Comparison of ENCODE assay signal across 1 cellular context in the genomic region with DNA sequence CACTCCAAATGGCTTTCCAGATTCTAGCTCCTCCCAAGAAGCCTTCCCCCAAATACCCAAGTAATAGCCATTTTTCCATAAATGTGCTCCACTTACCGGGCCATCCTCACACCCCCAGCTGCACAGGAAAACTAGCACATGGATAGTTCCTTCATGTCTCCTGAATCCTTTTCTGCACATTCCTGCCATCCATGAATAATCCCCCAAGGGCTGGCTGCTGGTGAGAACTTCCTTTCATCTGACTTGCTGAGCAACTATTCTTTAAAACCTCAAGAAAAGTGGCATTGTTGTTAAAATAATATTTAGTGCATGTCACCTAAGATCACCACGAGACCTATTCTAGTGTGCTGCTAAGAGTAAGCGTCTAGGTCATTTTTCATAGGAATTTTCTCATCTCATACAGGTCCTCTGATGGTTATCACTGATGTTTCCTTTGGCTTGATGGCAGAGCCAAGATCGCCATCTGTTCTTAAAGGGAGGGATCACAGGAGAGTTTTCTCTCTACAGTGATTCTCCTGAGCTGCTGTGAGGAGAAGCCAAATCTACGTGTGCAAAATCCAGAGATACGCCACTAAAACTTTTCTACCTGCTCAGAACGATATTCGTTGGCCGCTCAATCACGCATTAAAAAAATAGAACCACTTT.
TF ChIP-seq lines count a peak whose summit lies in the region.

No MANE protein-coding gene starts in this region.

TF ChIP-seq in H1, 55 proteins besides CTCF, POLR2A, EP300 and RAD21 (continued from another document):
- TF ChIP-seq NANOG (IDR thresholded peaks at IDR 0.05; ENCODE audit: insufficient read depth, low read depth, low read length, poor library complexity, severe bottlenecking) (no peak), CBX8 (IDR thresholded peaks at IDR 0.05; ENCODE audit: borderline replicate concordance, low read depth, low read length) (no peak), CEBPB (IDR thresholded peaks at IDR 0.05; ENCODE audit: low read depth, low read length) (no peak), NRF1 (IDR thresholded peaks at IDR 0.05; ENCODE audit: low read depth, low read length) (no peak), SIX5 (IDR thresholded peaks at IDR 0.05; ENCODE audit: low read depth, low read length) (no peak), CHD1 (IDR thresholded peaks at IDR 0.05; ENCODE audit: low read depth, low read length) (no peak), GTF2F1 (IDR thresholded peaks at IDR 0.05; ENCODE audit: borderline replicate concordance, low read depth, low read length) (no peak), POU5F1 (IDR thresholded peaks at IDR 0.05; ENCODE audit: low read depth, low read length) (no peak)
- TF ChIP-seq, protein P1, sequence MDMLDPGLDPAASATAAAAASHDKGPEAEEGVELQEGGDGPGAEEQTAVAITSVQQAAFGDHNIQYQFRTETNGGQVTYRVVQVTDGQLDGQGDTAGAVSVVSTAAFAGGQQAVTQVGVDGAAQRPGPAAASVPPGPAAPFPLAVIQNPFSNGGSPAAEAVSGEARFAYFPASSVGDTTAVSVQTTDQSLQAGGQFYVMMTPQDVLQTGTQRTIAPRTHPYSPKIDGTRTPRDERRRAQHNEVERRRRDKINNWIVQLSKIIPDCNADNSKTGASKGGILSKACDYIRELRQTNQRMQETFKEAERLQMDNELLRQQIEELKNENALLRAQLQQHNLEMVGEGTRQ (IDR thresholded peaks at IDR 0.05; ENCODE audit: low read length) = no peak
- TF ChIP-seq, protein P2, sequence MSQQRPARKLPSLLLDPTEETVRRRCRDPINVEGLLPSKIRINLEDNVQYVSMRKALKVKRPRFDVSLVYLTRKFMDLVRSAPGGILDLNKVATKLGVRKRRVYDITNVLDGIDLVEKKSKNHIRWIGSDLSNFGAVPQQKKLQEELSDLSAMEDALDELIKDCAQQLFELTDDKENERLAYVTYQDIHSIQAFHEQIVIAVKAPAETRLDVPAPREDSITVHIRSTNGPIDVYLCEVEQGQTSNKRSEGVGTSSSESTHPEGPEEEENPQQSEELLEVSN (IDR thresholded peaks at IDR 0.05) = no peak
- TF ChIP-seq, protein P3, sequence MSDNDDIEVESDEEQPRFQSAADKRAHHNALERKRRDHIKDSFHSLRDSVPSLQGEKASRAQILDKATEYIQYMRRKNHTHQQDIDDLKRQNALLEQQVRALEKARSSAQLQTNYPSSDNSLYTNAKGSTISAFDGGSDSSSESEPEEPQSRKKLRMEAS (IDR thresholded peaks at IDR 0.05) = no peak
TF ChIP-seq in H1: peak in this region for 0.
